ENCODE assay signal across 19 cellular contexts in genomic region chr18:48609820-48610815, GRCh38.
DNase-seq lines count a peak whose midpoint lies in the region; ATAC-seq and TF ChIP-seq lines count a peak whose summit lies in the region.
"Had no signal": no experiment of that assay in that cellular context is flagged by ENCODE, and none has a peak within 500 bp of the region (broad histone marks: within the 10 kb centered on the region; RNA-seq: fewer than 3 reads in every experiment).

No MANE protein-coding gene starts in this region.

- no peaks in the 10 kb centered on the region for H3F3A ChIP-seq in GM23338 (replicated peaks; ENCODE audit: low read depth)

- H3K4me2 ChIP-seq in GM23338: no peak overlapping the region

- ATAC-seq in GM23338 (no peak), GM21390 (IDR thresholded peaks at IDR 0.05; ENCODE audit: unreplicated experiment) (no peak)
- ATAC-seq: gastroesophageal sphincter had no signal

- H3K27ac ChIP-seq in HEK293 (ENCODE audit: extremely low read depth, low read depth, low read length) (no peak overlapping the region), GM23338 (ENCODE audit: low read depth) (no peak overlapping the region)

- H3K9me2 ChIP-seq in GM23338 (ENCODE audit: insufficient read depth): no peaks in the 10 kb centered on the region

- H3K4me1 Mint-ChIP-seq in GM23338: peaks cover 26% of the 10 kb centered on the region
- H3K4me1 Mint-ChIP-seq: activated naive CD4-positive, alpha-beta T cell treated with anti-CD3 and anti-CD28 coated beads, Interleukin-2, amount 50 U/mL, for 24 hours had no signal

- H3K4me1 ChIP-seq in HEK293 (ENCODE audit: control insufficient read depth, insufficient read depth, low read length) (no peaks in the 10 kb centered on the region; the same call in 1 of the 2 replicates), GM23338 (ENCODE audit: insufficient read depth) (peaks cover 11% of the 10 kb centered on the region; the same call in 1 of the 2 replicates)

- H3K36me3 ChIP-seq in HEK293 (ENCODE audit: control insufficient read depth in 2 of 2, insufficient read depth in 1 of 2, low read length in 2 of 2): no peaks in the 10 kb centered on the region
- H3K36me3 ChIP-seq in GM23338 (ENCODE audit: insufficient read depth): no peaks in the 10 kb centered on the region
- H3K36me3 ChIP-seq: gastroesophageal sphincter had no signal

- H3K79me2 ChIP-seq in GM23338 (replicated peaks; ENCODE audit: insufficient read depth): peaks cover 18% of the 10 kb centered on the region

- no peaks in the 10 kb centered on the region for H3K27me3 ChIP-seq in GM23338 (ENCODE audit: insufficient read depth)
- H3K27me3 ChIP-seq: gastroesophageal sphincter had no signal

- no peaks in the 10 kb centered on the region for H3K9me3 Mint-ChIP-seq in GM23338
- H3K9me3 Mint-ChIP-seq: activated naive CD4-positive, alpha-beta T cell treated with anti-CD3 and anti-CD28 coated beads, Interleukin-2, amount 50 U/mL, for 24 hours; mesothelial cell of epicardium; nephron progenitor cell had no signal

- no peak overlapping the region for H2AFZ ChIP-seq in GM23338

- peaks cover 5% of the 10 kb centered on the region; the same call in 1 of the 2 replicates for H4K20me1 ChIP-seq in GM23338 (replicated peaks; ENCODE audit: insufficient read depth)

- H3K27me3 Mint-ChIP-seq in GM23338 (ENCODE audit: insufficient read depth, low read depth, poor library complexity): peaks cover 2% of the 10 kb centered on the region

- H3K9me3 ChIP-seq in HEK293 (ENCODE audit: control insufficient read depth, insufficient read depth, low read depth, low read length): no peaks in the 10 kb centered on the region
- H3K9me3 ChIP-seq: gastroesophageal sphincter had no signal

- TF ChIP-seq CTCF in HEK293 (tag by site-specific recombination; IDR thresholded peaks at IDR 0.05): no peak
- no peak for TF ChIP-seq CTCF in GM23338 (conservative IDR thresholded peaks at IDR 0.05; ENCODE audit: low read depth in 2 of 2)
- no peak for TF ChIP-seq CTCF in GM13976 (IDR thresholded peaks at IDR 0.05; ENCODE audit: borderline replicate concordance, control extremely low read depth, extremely low read depth, insufficient read depth, missing control alignments)
- TF ChIP-seq CTCF in GM10248 (IDR thresholded peaks at IDR 0.05; ENCODE audit: control extremely low read depth, extremely low read depth, low read depth, missing control alignments): no peak

- H3K4me3 Mint-ChIP-seq in GM23338: no peak overlapping the region
- H3K4me3 Mint-ChIP-seq: activated naive CD4-positive, alpha-beta T cell treated with anti-CD3 and anti-CD28 coated beads, Interleukin-2, amount 50 U/mL, for 24 hours; mesothelial cell of epicardium; nephron progenitor cell had no signal

- in situ Hi-C loops in GM13976 (cut with MboI; ENCODE audit: low sequenced_read_pairs, unreplicated experiment): no loop called here

- CTCF ChIA-PET in HEK293 (lab: Yijun Ruan, JAX): interaction anchor here (1.4 kb wide), 1 partner anchor 134 kb away, joined by 4 read pairs; no protein-coding TSS in a partner anchor
- CTCF ChIA-PET in GM10248 (lab: Yijun Ruan, JAX): interaction anchor here (0.8 to 1.3 kb wide), 2 partner anchors 11 to 13 kb away, joined by 3 to 4 read pairs; no protein-coding TSS in a partner anchor

- H3K4me3 ChIP-seq in HEK293 (ENCODE audit: low read depth, low read length) (no peak overlapping the region), GM23338 (no peak overlapping the region)
- H3K4me3 ChIP-seq: gastroesophageal sphincter had no signal

- H3K27ac Mint-ChIP-seq in GM23338: no peak overlapping the region
- H3K27ac Mint-ChIP-seq: activated naive CD4-positive, alpha-beta T cell treated with anti-CD3 and anti-CD28 coated beads, Interleukin-2, amount 50 U/mL, for 24 hours; mesothelial cell of epicardium; nephron progenitor cell had no signal

- peak; percentile 68 for DNase-seq in AG08395 (ENCODE audit: low spot score)
- DNase-seq in astrocyte of the hippocampus (ENCODE audit: low read depth, low spot score): peak; percentile 77
- DNase-seq in myocyte (ENCODE audit: low read depth): peak; percentile 69
- DNase-seq in GM23338 (ENCODE audit: low spot score): no peak
- no peak for DNase-seq in GM13976 (ENCODE audit: low spot score)
- no peak for DNase-seq in GM10248 (ENCODE audit: extremely low spot score)
- DNase-seq: activated CD4-positive, alpha-beta T cell treated with anti-CD3 and anti-CD28 coated beads for 48 hours; cerebellar nuclear complex; effector memory CD4-positive, alpha-beta T cell; NCI-H1105; NCI-H2029; NCI-H2227 treated with DMSO at 0.1 percent for 48 hours; nephron progenitor cell; substantia nigra had no signal

- POLR2A ChIA-PET in HEK293 (lab: Yijun Ruan, JAX): no interaction called here
- POLR2A ChIA-PET in GM10248 (lab: Yijun Ruan, JAX): no interaction called here

- no peaks in the 10 kb centered on the region for H3K36me3 Mint-ChIP-seq in GM23338 (ENCODE audit: low read depth)
- H3K36me3 Mint-ChIP-seq: activated naive CD4-positive, alpha-beta T cell treated with anti-CD3 and anti-CD28 coated beads, Interleukin-2, amount 50 U/mL, for 24 hours; mesothelial cell of epicardium had no signal

TF ChIP-seq in HEK293, 187 proteins besides CTCF, POLR2A, EP300 and RAD21 (continues in another document):
- TF ChIP-seq ZIC2 (tag by site-specific recombination; IDR thresholded peaks at IDR 0.05): peak; percentile 72
- TF ChIP-seq ZNF660 (tag by site-specific recombination; IDR thresholded peaks at IDR 0.05): no peak
- TF ChIP-seq ZNF488 (tag by site-specific recombination; IDR thresholded peaks at IDR 0.05): no peak
- no peak for TF ChIP-seq ZSCAN23 (tag by site-specific recombination; IDR thresholded peaks at IDR 0.05)
- peak; percentile 83 for TF ChIP-seq EGR2 (tag by site-specific recombination; IDR thresholded peaks at IDR 0.05; ENCODE audit: low read depth)
- TF ChIP-seq ZSCAN30 (tag by site-specific recombination; IDR thresholded peaks at IDR 0.05): no peak
- TF ChIP-seq ZEB2 (tag by site-specific recombination; IDR thresholded peaks at IDR 0.05): peak; percentile 90
- TF ChIP-seq ZNF558 (tag by site-specific recombination; IDR thresholded peaks at IDR 0.05): no peak
- TF ChIP-seq ZBTB20 (tag by site-specific recombination; IDR thresholded peaks at IDR 0.05): no peak
- TF ChIP-seq ZNF114 (tag by site-specific recombination; IDR thresholded peaks at IDR 0.05): no peak

TF ChIP-seq in GM23338, 12 proteins besides CTCF, POLR2A, EP300 and RAD21:
- TF ChIP-seq REST (IDR thresholded peaks at IDR 0.05; ENCODE audit: unreplicated experiment) (no peak), CREB1 (CRISPR knock-in tag; IDR thresholded peaks at IDR 0.05; ENCODE audit: low read depth) (no peak), ETS1 (IDR thresholded peaks at IDR 0.05) (no peak), JUNB (IDR thresholded peaks at IDR 0.05; ENCODE audit: unreplicated experiment) (no peak), EZH2phosphoT487 (IDR thresholded peaks at IDR 0.05; ENCODE audit: unreplicated experiment) (no peak), STAT1 (IDR thresholded peaks at IDR 0.05; ENCODE audit: unreplicated experiment) (no peak), POLR2AphosphoS5 (IDR thresholded peaks at IDR 0.05; ENCODE audit: low read depth) (no peak)

Comparison
In these comparisons a context has a peak if more than half of its experiments do, and no peak if none do; other contexts are left out.
1. DNase-seq: peak in AG08395 (single experiment), astrocyte of the hippocampus (single experiment) and myocyte (single experiment); none in GM23338 (single experiment), GM13976 (single experiment) and GM10248 (single experiment).